In the genomic region with DNA sequence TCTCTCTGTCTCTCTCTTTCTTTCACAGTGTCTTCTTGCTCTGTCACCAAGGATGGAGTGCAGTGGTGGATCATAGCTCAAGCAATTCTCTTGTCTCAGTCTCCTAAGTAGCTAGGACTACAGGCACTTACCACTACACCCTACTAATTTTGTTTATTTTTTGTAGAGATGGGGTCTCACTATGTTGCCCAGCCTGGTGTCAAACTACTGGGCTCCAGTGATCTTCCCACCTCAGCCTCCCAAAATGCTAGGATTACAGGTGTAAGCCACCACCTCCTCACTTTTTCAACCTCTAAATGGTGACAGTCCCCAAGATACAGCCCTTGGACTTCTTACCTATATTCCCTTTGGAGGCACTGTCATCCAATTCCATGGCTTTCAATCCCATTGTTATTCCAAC, we compare ENCODE assay signal across 35 cellular contexts. TPM values are rescaled to one million over a fixed set of nuclear protein-coding genes. Genes with fewer than 3 reads are reported as not detected.
DNase-seq lines count a peak whose midpoint lies in the region; ATAC-seq, FAIRE-seq and TF ChIP-seq lines count a peak whose summit lies in the region.
"Had no signal": no experiment of that assay in that cellular context is flagged by ENCODE, and none has a peak within 500 bp of the region (broad histone marks: within the 10 kb centered on the region; RNA-seq: fewer than 3 reads in every experiment).

No MANE protein-coding gene starts in this region.

- H2AFZ ChIP-seq in K562 (ENCODE audit: low read depth, low read length): no peak overlapping the region

- no peak overlapping the region for H3K4me3 Mint-ChIP-seq in WTC11
- H3K4me3 Mint-ChIP-seq: B cell; CD14-positive monocyte; CD4-positive, alpha-beta T cell; CD4-positive, CD25-positive, alpha-beta regulatory T cell; CD8-positive, alpha-beta memory T cell; CD8-positive, alpha-beta T cell had no signal

- TF ChIP-seq EP300 in K562 (IDR thresholded peaks at IDR 0.05; ENCODE audit: low read length): no peak

- H3K9me3 Mint-ChIP-seq in WTC11: no peaks in the 10 kb centered on the region
- H3K9me3 Mint-ChIP-seq: CD4-positive, alpha-beta memory T cell; CD4-positive, alpha-beta T cell; CD4-positive, CD25-positive, alpha-beta regulatory T cell; CD8-positive, alpha-beta memory T cell; CD8-positive, alpha-beta T cell had no signal

- no peaks in the 10 kb centered on the region for H3K9me1 ChIP-seq in K562 (ENCODE audit: control insufficient read depth, insufficient read depth, low read length)

- no peaks in the 10 kb centered on the region for H3K27me3 Mint-ChIP-seq in WTC11 (ENCODE audit: low read depth)

- H3K27ac ChIP-seq in HEK293 (ENCODE audit: extremely low read depth, low read depth, low read length) (no peak overlapping the region), K562 (ENCODE audit: extremely low read depth, low read depth, low read length) (no peak overlapping the region)
- H3K27ac ChIP-seq: 22Rv1; A549; BLaER1; BLaER1 treated with 17β-estradiol and CSF1 and Interleukin-3, amounts not matched to agents 10 nM and 100 nM; C4-2B had no signal

- no peaks in the 10 kb centered on the region for H3K36me3 Mint-ChIP-seq in WTC11
- H3K36me3 Mint-ChIP-seq: CD14-positive monocyte; CD4-positive, alpha-beta memory T cell; CD4-positive, CD25-positive, alpha-beta regulatory T cell; CD8-positive, alpha-beta memory T cell; CD8-positive, alpha-beta T cell had no signal

- intact Hi-C loops in K562 (cut with micrococcal nuclease) (no loop called here), lower leg skin (cut with DNase I; ENCODE audit: low total_unique reads) (no loop called here)

- H4K20me1 ChIP-seq in K562 (replicated peaks; ENCODE audit: control insufficient read depth, insufficient read depth, low read length): no peaks in the 10 kb centered on the region
- H4K20me1 ChIP-seq: BLaER1; BLaER1 treated with 17β-estradiol and CSF1 and Interleukin-3, amounts not matched to agents 10 nM and 100 nM had no signal

- H3K4me1 ChIP-seq in HEK293 (ENCODE audit: control insufficient read depth, insufficient read depth, low read length) (no peaks in the 10 kb centered on the region), K562 (replicated peaks in 1 of 2; ENCODE audit: control insufficient read depth in 2 of 2, insufficient read depth in 2 of 2, low read length in 2 of 2) (peaks cover 9 to 12% of the 10 kb centered on the region in 2 experiments; a peak in 4 of 5 replicates)
- H3K4me1 ChIP-seq: BE2C, BLaER1 had no signal

- H3K79me2 ChIP-seq in K562 (ENCODE audit: control insufficient read depth, insufficient read depth, low read length): no peaks in the 10 kb centered on the region

- no peak overlapping the region for H3K9ac ChIP-seq in K562 (ENCODE audit: insufficient read depth in 1 of 2, low read depth in 2 of 2, low read length in 2 of 2)
- H3K9ac ChIP-seq: BLaER1; BLaER1 treated with 17β-estradiol and CSF1 and Interleukin-3, amounts not matched to agents 10 nM and 100 nM had no signal

- H3K36me3 ChIP-seq in HEK293 (ENCODE audit: control insufficient read depth in 2 of 2, insufficient read depth in 1 of 2, low read length in 2 of 2) (no peaks in the 10 kb centered on the region), K562 (ENCODE audit: control insufficient read depth, insufficient read depth, low read length) (no peaks in the 10 kb centered on the region)
- H3K36me3 ChIP-seq: BE2C; BLaER1; BLaER1 treated with 17β-estradiol and CSF1 and Interleukin-3, amounts not matched to agents 10 nM and 100 nM had no signal

- H3K27ac Mint-ChIP-seq in WTC11: no peak overlapping the region; the same call in 1 of the 2 replicates
- H3K27ac Mint-ChIP-seq: B cell; CD14-positive monocyte; CD4-positive, alpha-beta T cell; CD4-positive, CD25-positive, alpha-beta regulatory T cell; CD8-positive, alpha-beta T cell had no signal

- no peak overlapping the region for H3K4me2 ChIP-seq in K562 (ENCODE audit: insufficient read depth, low read length)
- H3K4me2 ChIP-seq: A549; BLaER1; BLaER1 treated with 17β-estradiol and CSF1 and Interleukin-3, amounts not matched to agents 10 nM and 100 nM had no signal

- DNase-seq in WTC11 (ENCODE audit: low spot score) (no peak), K562 (ENCODE audit: extremely low read depth in 1 of 4, low spot score in 3 of 4) (no peak), HuH-7 (ENCODE audit: low spot score) (no peak), lower leg skin (ENCODE audit: low spot score in 2 of 2) (no peak)
- no peak for DNase-seq in activated CD4-positive, alpha-beta T cell treated with anti-CD3 and anti-CD28 coated beads, Interleukin-2, amount 50 U/mL, for 48 hours
- DNase-seq: 8988T; ACHN; AML-193; BE2C; C1 segment of cervical spinal cord; Caco-2; Calu3; CD4-positive, alpha-beta memory T cell; CD4-positive, alpha-beta T cell; CD4-positive, CD25-positive, alpha-beta regulatory T cell; CD8-positive, alpha-beta memory T cell; CD8-positive, alpha-beta T cell; COR-L47; DMS 273 treated with DMSO at 0.1 percent for 48 hours; DMS153; DMS53; DMS79; DMS79 treated with DMSO at 0.1 percent for 48 hours; DND-41; EL had no signal

- in situ Hi-C loops in K562 (cut with MboI): no loop called here

- no peak for TF ChIP-seq POLR2A in K562 (conservative IDR thresholded peaks at IDR 0.05)
- no peak for TF ChIP-seq POLR2A in lower leg skin (IDR thresholded peaks at IDR 0.05)

- TF ChIP-seq RAD21 in K562 (CRISPR knock-in tag; conservative IDR thresholded peaks at IDR 0.05 in 1 of 2, IDR thresholded peaks at IDR 0.05 in 1 of 2): no peak

- no peak overlapping the region for H3K4me3 ChIP-seq in HEK293 (ENCODE audit: low read depth, low read length)
- H3K4me3 ChIP-seq in K562: no peak overlapping the region
- no peak overlapping the region for H3K4me3 ChIP-seq in lower leg skin (ENCODE audit: low read depth, poor library complexity, severe bottlenecking)
- H3K4me3 ChIP-seq: A549; BLaER1; BLaER1 treated with 17β-estradiol and CSF1 and Interleukin-3, amounts not matched to agents 10 nM and 100 nM had no signal

- H3K9me3 ChIP-seq in HEK293 (ENCODE audit: control insufficient read depth, insufficient read depth, low read depth, low read length): no peaks in the 10 kb centered on the region
- H3K9me3 ChIP-seq in K562 (replicated peaks; ENCODE audit: control insufficient read depth, insufficient read depth, low read depth, low read length): no peaks in the 10 kb centered on the region
- H3K9me3 ChIP-seq: A549; BE2C; BLaER1; BLaER1 treated with 17β-estradiol and CSF1 and Interleukin-3, amounts not matched to agents 10 nM and 100 nM; Caco-2 had no signal

- no peaks in the 10 kb centered on the region for H3K27me3 ChIP-seq in K562 (ENCODE audit: control insufficient read depth in 2 of 2, insufficient read depth in 2 of 2, low read length in 2 of 2)
- H3K27me3 ChIP-seq: BE2C; BLaER1; BLaER1 treated with 17β-estradiol and CSF1 and Interleukin-3, amounts not matched to agents 10 nM and 100 nM had no signal

- POLR2A ChIA-PET in HEK293 (lab: Yijun Ruan, JAX): no interaction called here
- POLR2A ChIA-PET in WTC11 (lab: Charles Lee): no interaction called here
- POLR2A ChIA-PET in K562 (lab: Yijun Ruan, JAX): interaction anchor here (0.6 to 1.1 kb wide), 2 partner anchors 45 to 51 kb away, joined by 3 read pairs; no protein-coding TSS in a partner anchor

- CTCF ChIA-PET in HEK293 (lab: Yijun Ruan, JAX): interaction anchor here (1.4 kb wide), 1 partner anchor 65 kb away, joined by 4 read pairs; no protein-coding TSS in a partner anchor
- CTCF ChIA-PET in WTC11 (lab: Charles Lee): no interaction called here
- CTCF ChIA-PET in K562 (lab: Yijun Ruan, JAX; ENCODE audit: low intra/inter-chr PET ratio): no interaction called here

- no TSS peak for BruUV-seq in K562 (replicated peaks; lab: Mats Ljungman, UMichigan)

- ATAC-seq in WTC11 (no peak), K562 (no peak)
- ATAC-seq: A549; CD8-positive, alpha-beta T cell had no signal

- no peak for FAIRE-seq in K562 (lab: Jason Lieb, UNC)
- FAIRE-seq: A204.1, A549, D721Med had no signal

- peaks cover 11% of the 10 kb centered on the region for H3K4me1 Mint-ChIP-seq in WTC11
- H3K4me1 Mint-ChIP-seq: B cell; CD4-positive, alpha-beta memory T cell; CD4-positive, CD25-positive, alpha-beta regulatory T cell; CD8-positive, alpha-beta memory T cell had no signal

- TF ChIP-seq CTCF in HEK293 (tag by site-specific recombination; IDR thresholded peaks at IDR 0.05): no peak
- TF ChIP-seq CTCF in WTC11 (IDR thresholded peaks at IDR 0.05): no peak
- no peak for TF ChIP-seq CTCF in K562 (IDR thresholded peaks at IDR 0.05 in 2 of 3, conservative IDR thresholded peaks at IDR 0.05 in 1 of 3; ENCODE audit: insufficient read depth in 2 of 3, low read depth in 1 of 3, low read length in 3 of 3)
- TF ChIP-seq CTCF in lower leg skin (IDR thresholded peaks at IDR 0.05): no peak

TF ChIP-seq in WTC11, 78 proteins besides CTCF, POLR2A, EP300 and RAD21:
- TF ChIP-seq ZNF121 (CRISPR knock-in tag; IDR thresholded peaks at IDR 0.05) (0 out of 2 replicates have a peak, but pooled peaks have one; percentile 10), ZNF396 (CRISPR knock-in tag; IDR thresholded peaks at IDR 0.05; ENCODE audit: borderline replicate concordance) (no peak)

TF ChIP-seq in K562, 482 proteins besides CTCF, POLR2A, EP300 and RAD21 (continues in another document):
- 0 out of 2 replicates have a peak, but pooled peaks have one; percentile 2 for TF ChIP-seq SMARCA5 (IDR thresholded peaks at IDR 0.05)

RNA-seq across cellular contexts. Expression of a gene that starts 50.5 kb away (rescaled TPM):
- 142 to 151 TPM (median 147 TPM) in 3 replicates for total RNA-seq in WTC11 (2021)
- total RNA-seq in K562 (2011; cell fraction: chromatin; rRNA removed; ENCODE audit: low replicate concordance): 260 and 263 TPM in 2 replicates
- 122 and 134 TPM in 2 replicates for total RNA-seq in K562 (2011; cell fraction: nucleolus; rRNA removed)
- 144 and 176 TPM in 2 replicates for total RNA-seq in K562 (2011; cell fraction: nucleoplasm; rRNA removed)
- total RNA-seq in K562 (2014; rRNA removed): 42.9 and 56.3 TPM in 2 replicates
- 60.1 and 66.4 TPM in 2 replicates for total RNA-seq in K562 (2014; rRNA removed; fragmentation: Illumina TruSeq; extraction: Trizol)
- total RNA-seq in K562 (2015; rRNA removed; fragmentation: Illumina TruSeq; extraction: Trizol): 55.6 and 56.6 TPM in 2 replicates
- total RNA-seq in K562 (2021): 101 and 104 TPM in 2 replicates
- polyA plus RNA-seq in K562 (2011; rRNA removed): 55.7 and 64.3 TPM in 2 replicates
- polyA plus RNA-seq in K562 (2011; cell fraction: cytosol; rRNA removed): 84.5 and 95.2 TPM in 2 replicates
- 131 and 181 TPM in 2 replicates for polyA plus RNA-seq in K562 (2011; cell fraction: nucleus; rRNA removed)
- 60.3 and 92.8 TPM in 2 replicates for polyA plus RNA-seq in K562 (2012)
- polyA plus RNA-seq in K562 (2014; fragmentation: Illumina TruSeq; extraction: Trizol): 52.1 and 60.9 TPM in 2 replicates
- polyA plus RNA-seq in K562 (2014; fragmentation: Nextera tagmentation; extraction: Ambion mirVana): 10 to 100 TPM; 37.7 to 43.8 TPM
- 46.4 and 49.5 TPM in 2 replicates for polyA plus RNA-seq in K562 (2014; rRNA removed)
- polyA minus RNA-seq in K562 (2011; rRNA and poly(A)+ RNA removed): 300 and 362 TPM in 2 replicates
- 93.9 and 117 TPM in 2 replicates for polyA minus RNA-seq in K562 (2011; cell fraction: cytosol; rRNA and poly(A)+ RNA removed)
- 116 and 133 TPM in 2 replicates for polyA minus RNA-seq in K562 (2011; cell fraction: nucleus; rRNA and poly(A)+ RNA removed)
- total RNA-seq in lower leg skin: 100 to 1,000 TPM in 3 of 4 donors, 10 to 100 TPM in 1; 83.2 to 118 (median 106) TPM
